14 cellular contexts compared by ENCODE assay signal in genomic region chr1:194331758-194332157, GRCh38.
A peak's percentile ranks its signal among the peaks of the same experiment; 100 is the strongest.
DNase-seq lines count a peak whose midpoint lies in the region; ATAC-seq and TF ChIP-seq lines count a peak whose summit lies in the region.
"Had no signal": no experiment of that assay in that cellular context is flagged by ENCODE, and none has a peak within 500 bp of the region (broad histone marks: within the 10 kb centered on the region; RNA-seq: fewer than 3 reads in every experiment).

No MANE protein-coding gene starts in this region.

- no peaks in the 10 kb centered on the region for H3K36me3 ChIP-seq in osteoblast (ENCODE audit: insufficient read depth, low read length)

- H3K27ac ChIP-seq in foreskin keratinocyte = no peak overlapping the region
- no peak overlapping the region for H3K27ac ChIP-seq in osteoblast (ENCODE audit: low read depth, low read length)
- H3K27ac ChIP-seq: RWPE1 had no signal

- no peak overlapping the region for H3K4me3 ChIP-seq in osteoblast (ENCODE audit: insufficient read depth, low read length)

- no peak overlapping the region for H2AFZ ChIP-seq in osteoblast (ENCODE audit: low read length)

- H3K9me3 ChIP-seq in osteoblast (ENCODE audit: low read depth, low read length) = no peaks in the 10 kb centered on the region

- no peak overlapping the region for H3K4me2 ChIP-seq in osteoblast (ENCODE audit: insufficient read depth, low read length)

- peaks cover 6% of the 10 kb centered on the region for H3K4me1 ChIP-seq in foreskin keratinocyte
- no peaks in the 10 kb centered on the region for H3K4me1 ChIP-seq in osteoblast (ENCODE audit: insufficient read depth, low read length)

- H3K79me2 ChIP-seq in osteoblast (ENCODE audit: insufficient read depth, low read length) = no peaks in the 10 kb centered on the region

- H3K27me3 ChIP-seq in foreskin keratinocyte = no peaks in the 10 kb centered on the region
- H3K27me3 ChIP-seq in osteoblast (ENCODE audit: insufficient read depth, low read length) = no peaks in the 10 kb centered on the region

- no peak for TF ChIP-seq CTCF in foreskin keratinocyte (conservative IDR thresholded peaks at IDR 0.05)
- no peak for TF ChIP-seq CTCF in osteoblast (IDR thresholded peaks at IDR 0.05; ENCODE audit: extremely low read depth, low read depth, low read length)

- ATAC-seq in foreskin keratinocyte (peak; percentile 50), GM21529 (IDR thresholded peaks at IDR 0.05; ENCODE audit: unreplicated experiment) (no peak)

- H4K20me1 ChIP-seq in osteoblast (ENCODE audit: insufficient read depth, low read length) = no peaks in the 10 kb centered on the region

- peak; percentile 4 for DNase-seq in EL
- peak; percentile 18 for DNase-seq in LHCN-M2 (ENCODE audit: low read depth)
- DNase-seq in amniotic epithelial cell (ENCODE audit: low read depth) = peak; percentile 33
- DNase-seq in foreskin keratinocyte = peak in 1 of 2 donors; percentile 25
- no peak for DNase-seq in osteoblast (ENCODE audit: insufficient read length, low spot score, missing footprints)
- no peak for DNase-seq in effector CD4-positive, alpha-beta T cell
- DNase-seq: COR-L47, H9, NCI-H1105, NCI-H1694, NCI-H2107, NCI-H526 treated with DMSO at 0.1 percent for 48 hours had no signal

Comparison
In these comparisons a context has a peak if more than half of its experiments do, and no peak if none do; other contexts are left out.
1. DNase-seq: peak in EL (single experiment), LHCN-M2 (single experiment) and amniotic epithelial cell (single experiment); none in osteoblast (single experiment) and effector CD4-positive, alpha-beta T cell (single experiment).